Comparison of ENCODE assay signal across 26 cellular contexts in the genomic region with DNA sequence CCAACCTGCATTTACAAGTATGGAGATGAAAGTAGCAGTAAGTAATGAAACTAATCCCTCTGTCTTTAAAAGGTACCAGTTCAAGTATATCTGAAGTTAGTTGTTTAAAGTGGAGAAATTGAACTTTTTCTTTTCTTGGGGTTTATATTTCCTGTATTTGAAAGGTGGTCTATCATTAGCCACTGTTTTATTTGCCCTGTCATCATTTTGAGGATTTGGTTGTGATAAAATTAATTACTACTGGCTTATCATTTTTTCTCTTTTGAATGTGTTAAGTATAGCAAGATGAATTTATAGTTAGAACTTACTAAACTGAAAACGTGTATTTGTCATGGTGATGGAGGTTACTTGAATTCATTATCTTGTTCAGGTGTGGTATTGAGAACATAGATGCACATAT.
"Had no signal": no experiment of that assay in that cellular context is flagged by ENCODE, and none has a peak within 500 bp of the region (broad histone marks: within the 10 kb centered on the region; RNA-seq: fewer than 3 reads in every experiment).

No MANE protein-coding gene starts in this region.

- H3K27ac Mint-ChIP-seq: activated CD4-positive, alpha-beta T cell treated with anti-CD3 and anti-CD28 coated beads for 36 hours; activated CD8-positive, alpha-beta memory T cell treated with anti-CD3 and anti-CD28 coated beads, Interleukin-2, amount 10 ng/mL, durations not matched to agents 7 days and 5 days; T-cell had no signal

- DNase-seq: activated CD4-positive, alpha-beta T cell treated with anti-CD3 and anti-CD28 coated beads for 36 hours; activated CD4-positive, alpha-beta T cell treated with anti-CD3 and anti-CD28 coated beads, Interleukin-2, amount 50 U/mL, for 1 hour; activated CD4-positive, CD25-positive, alpha-beta regulatory T cell; activated CD8-positive, alpha-beta memory T cell treated with anti-CD3 and anti-CD28 coated beads, Interleukin-2, amount 10 ng/mL, durations not matched to agents 7 days and 5 days; activated effector memory CD4-positive, alpha-beta T cell treated with Interleukin-2 at 50 U/mL for 16 hours; activated naive CD4-positive, alpha-beta T cell; activated naive CD8-positive, alpha-beta T cell treated with anti-CD3 and anti-CD28 coated beads, Interleukin-2, amount 10 ng/mL, durations not matched to agents 7 days and 5 days; adrenal gland; anterior cingulate cortex; cerebellar nuclear complex; Karpas-422; MM.1S; NCI-H146; NCI-H187 treated with DMSO at 0.1 percent for 48 hours; NCI-H2081 treated with DMSO at 0.1 percent for 48 hours; NCI-H2171 treated with DMSO at 0.1 percent for 48 hours; NCI-H345; NCI-H510A; NCI-H526 treated with DMSO at 0.1 percent for 48 hours; NCI-H82; OCI-M1; RPMI8226; T-cell had no signal

- H3K9me3 Mint-ChIP-seq: activated naive CD8-positive, alpha-beta T cell treated with anti-CD3 and anti-CD28 coated beads, Interleukin-2, amount 10 ng/mL, durations not matched to agents 7 days and 5 days; T-cell had no signal

- FAIRE-seq: colon had no signal

- H3K27me3 Mint-ChIP-seq: activated CD4-positive, alpha-beta T cell treated with anti-CD3 and anti-CD28 coated beads for 36 hours; activated CD8-positive, alpha-beta memory T cell treated with anti-CD3 and anti-CD28 coated beads, Interleukin-2, amount 10 ng/mL, durations not matched to agents 7 days and 5 days; activated naive CD8-positive, alpha-beta T cell treated with anti-CD3 and anti-CD28 coated beads, Interleukin-2, amount 10 ng/mL, durations not matched to agents 7 days and 5 days; T-cell had no signal

- H3K9me3 ChIP-seq: adrenal gland had no signal

- H3K4me1 Mint-ChIP-seq: activated CD8-positive, alpha-beta memory T cell treated with anti-CD3 and anti-CD28 coated beads, Interleukin-2, amount 10 ng/mL, durations not matched to agents 7 days and 5 days had no signal

- H3K4me3 Mint-ChIP-seq: activated CD4-positive, alpha-beta T cell treated with anti-CD3 and anti-CD28 coated beads for 36 hours; activated CD8-positive, alpha-beta memory T cell treated with anti-CD3 and anti-CD28 coated beads, Interleukin-2, amount 10 ng/mL, durations not matched to agents 7 days and 5 days; activated naive CD8-positive, alpha-beta T cell treated with anti-CD3 and anti-CD28 coated beads, Interleukin-2, amount 10 ng/mL, durations not matched to agents 7 days and 5 days; T-cell had no signal

- ATAC-seq: activated CD4-positive, alpha-beta T cell treated with anti-CD3 and anti-CD28 coated beads for 36 hours; activated CD8-positive, alpha-beta memory T cell treated with anti-CD3 and anti-CD28 coated beads, Interleukin-2, amount 10 ng/mL, durations not matched to agents 7 days and 5 days; Panc1; Right ventricle myocardium inferior; T-cell had no signal
